Comparison of ENCODE assay signal across 26 cellular contexts in the genomic region with DNA sequence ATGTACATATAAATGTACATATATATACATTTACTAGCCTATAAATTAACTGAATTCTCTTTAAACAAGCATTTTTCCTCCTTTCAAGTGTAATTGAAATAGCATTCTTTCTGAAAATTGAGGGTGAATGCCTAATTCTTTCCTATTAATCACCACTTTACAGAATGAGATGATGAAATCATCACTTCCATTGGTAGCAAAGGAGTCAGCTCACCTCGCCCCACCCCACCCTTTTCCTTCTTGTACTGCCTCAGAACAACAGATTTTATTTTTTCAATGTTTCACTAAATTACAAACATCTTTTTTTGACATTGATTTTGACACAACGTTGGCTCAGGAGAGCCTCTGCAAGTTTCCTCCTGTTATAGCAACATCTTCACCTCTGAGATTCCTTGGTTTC.
"Had no signal": no experiment of that assay in that cellular context is flagged by ENCODE, and none has a peak within 500 bp of the region (broad histone marks: within the 10 kb centered on the region; RNA-seq: fewer than 3 reads in every experiment).

No MANE protein-coding gene starts in this region.

- H3K4me1 Mint-ChIP-seq: memory B cell, natural killer cell had no signal

- H3K27me3 Mint-ChIP-seq: memory B cell, progenitor cell of endocrine pancreas had no signal

- FAIRE-seq: islet of Langerhans, small intestine had no signal

- H3K27ac Mint-ChIP-seq: memory B cell, natural killer cell, progenitor cell of endocrine pancreas had no signal

- H3K36me3 ChIP-seq: esophagus muscularis mucosa, heart right ventricle, left lung, lower lobe of right lung, neutrophil, right lobe of liver, stomach, thyroid gland, vagina had no signal

- H3K9ac ChIP-seq: parathyroid adenoma had no signal

- H3K79me2 ChIP-seq: parathyroid adenoma had no signal

- H3K27ac ChIP-seq: dorsolateral prefrontal cortex, esophagus muscularis mucosa, heart right ventricle, left lung, lower lobe of right lung, neutrophil, parathyroid adenoma, right lobe of liver, stomach, thyroid gland, vagina had no signal

- H3K9me3 ChIP-seq: esophagus muscularis mucosa, lower lobe of right lung, neutrophil, right lobe of liver, stomach, thyroid gland, vagina had no signal

- DNase-seq: dorsolateral prefrontal cortex; effector CD4-positive, alpha-beta T cell; foreskin melanocyte; glutamatergic neuron; heart right ventricle; hippocampal formation; left cardiac atrium; left lung; lower lobe of right lung; natural killer cell; right lobe of liver; small intestine; stimulated activated CD4-positive, alpha-beta T cell treated with anti-CD3 and anti-CD28 coated beads, Interleukin-15, amount 100 ng/mL, for 24 hours; stimulated activated CD4-positive, alpha-beta T cell treated with anti-CD3 and anti-CD28 coated beads, Interleukin-2, amount 100 ng/mL, for 48 hours; stimulated activated CD8-positive, alpha-beta memory T cell treated with anti-CD3 and anti-CD28 coated beads, Interleukin-4, amount 100 ng/mL, for 48 hours; stimulated activated naive CD4-positive, alpha-beta T cell treated with Interleukin-2 at 50 U/mL for 16 hours; stomach; thyroid gland; trophoblast cell had no signal

- H3K27me3 ChIP-seq: dorsolateral prefrontal cortex, esophagus muscularis mucosa, heart right ventricle, left lung, neutrophil, right lobe of liver, stomach, thyroid gland, vagina had no signal

- H3K4me3 Mint-ChIP-seq: memory B cell, natural killer cell had no signal

- H3K36me3 Mint-ChIP-seq: memory B cell, natural killer cell had no signal

- H3K4me1 ChIP-seq: esophagus muscularis mucosa, heart right ventricle, left lung, lower lobe of right lung, parathyroid adenoma, right lobe of liver, stomach, thyroid gland, vagina had no signal

- H2AFZ ChIP-seq: parathyroid adenoma had no signal

- H3K4me3 ChIP-seq: dorsolateral prefrontal cortex, esophagus muscularis mucosa, heart right ventricle, left lung, lower lobe of right lung, right lobe of liver, stomach, thyroid gland, vagina had no signal

- H3K9me3 Mint-ChIP-seq: memory B cell had no signal
